1 cellular context compared by ENCODE assay signal in genomic region chr1:244957525-244957924, GRCh38.
TF ChIP-seq lines count a peak whose summit lies in the region.

No MANE protein-coding gene starts in this region.

TF ChIP-seq in GM12878, 131 proteins besides CTCF, POLR2A, EP300 and RAD21:
- TF ChIP-seq, protein P1, sequence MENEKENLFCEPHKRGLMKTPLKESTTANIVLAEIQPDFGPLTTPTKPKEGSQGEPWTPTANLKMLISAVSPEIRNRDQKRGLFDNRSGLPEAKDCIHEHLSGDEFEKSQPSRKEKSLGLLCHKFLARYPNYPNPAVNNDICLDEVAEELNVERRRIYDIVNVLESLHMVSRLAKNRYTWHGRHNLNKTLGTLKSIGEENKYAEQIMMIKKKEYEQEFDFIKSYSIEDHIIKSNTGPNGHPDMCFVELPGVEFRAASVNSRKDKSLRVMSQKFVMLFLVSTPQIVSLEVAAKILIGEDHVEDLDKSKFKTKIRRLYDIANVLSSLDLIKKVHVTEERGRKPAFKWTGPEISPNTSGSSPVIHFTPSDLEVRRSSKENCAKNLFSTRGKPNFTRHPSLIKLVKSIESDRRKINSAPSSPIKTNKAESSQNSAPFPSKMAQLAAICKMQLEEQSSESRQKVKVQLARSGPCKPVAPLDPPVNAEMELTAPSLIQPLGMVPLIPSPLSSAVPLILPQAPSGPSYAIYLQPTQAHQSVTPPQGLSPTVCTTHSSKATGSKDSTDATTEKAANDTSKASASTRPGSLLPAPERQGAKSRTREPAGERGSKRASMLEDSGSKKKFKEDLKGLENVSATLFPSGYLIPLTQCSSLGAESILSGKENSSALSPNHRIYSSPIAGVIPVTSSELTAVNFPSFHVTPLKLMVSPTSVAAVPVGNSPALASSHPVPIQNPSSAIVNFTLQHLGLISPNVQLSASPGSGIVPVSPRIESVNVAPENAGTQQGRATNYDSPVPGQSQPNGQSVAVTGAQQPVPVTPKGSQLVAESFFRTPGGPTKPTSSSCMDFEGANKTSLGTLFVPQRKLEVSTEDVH (IDR thresholded peaks at IDR 0.05; ENCODE audit: low read depth, partially characterized antibody), result no peak
- peak; percentile 60; the same call in 1 of the 2 replicates for TF ChIP-seq SPI1 (IDR thresholded peaks at IDR 0.05; ENCODE audit: borderline replicate concordance, insufficient read depth, low read depth, low read length)
